13 cellular contexts compared by ENCODE assay signal in genomic region chr13:109160887-109161669, GRCh38.
DNase-seq lines count a peak whose midpoint lies in the region; ATAC-seq, FAIRE-seq and TF ChIP-seq lines count a peak whose summit lies in the region.
"Had no signal": no experiment of that assay in that cellular context is flagged by ENCODE, and none has a peak within 500 bp of the region (broad histone marks: within the 10 kb centered on the region; RNA-seq: fewer than 3 reads in every experiment).

No MANE protein-coding gene starts in this region.

- no peak for TF ChIP-seq CTCF in GM06990 (IDR thresholded peaks at IDR 0.05; ENCODE audit: insufficient read depth, low read length, poor library complexity, severe bottlenecking)
- no peak for TF ChIP-seq CTCF in GM20000 (IDR thresholded peaks at IDR 0.05; ENCODE audit: extremely low read depth, missing control alignments)
- no peak for TF ChIP-seq CTCF in bronchial epithelial cell (IDR thresholded peaks at IDR 0.05; ENCODE audit: insufficient read depth, low read length, severe bottlenecking)

- H3K36me3 ChIP-seq in GM06990 (ENCODE audit: control insufficient read depth, insufficient read depth, low read length): no peaks in the 10 kb centered on the region
- no peaks in the 10 kb centered on the region for H3K36me3 ChIP-seq in bronchial epithelial cell (ENCODE audit: control insufficient read depth, insufficient read depth, low read length)

- DNase-seq in GM06990 (ENCODE audit: extremely low read depth, insufficient read length) (peak; percentile 32), GM20000 (ENCODE audit: low spot score) (peak; percentile 25), bronchial epithelial cell (ENCODE audit: low read depth) (peak; percentile 84), NCI-H2029 (lab: John Stamatoyannopoulos, UW) (no peak), NCI-H1105 treated with DMSO at 0.1 percent for 48 hours (lab: John Stamatoyannopoulos, UW) (no peak), activated T-cell treated with anti-CD3 and anti-CD28 coated beads for 4 hours (no peak)
- DNase-seq in activated effector memory CD4-positive, alpha-beta T cell treated with Interleukin-2 at 50 U/mL for 16 hours: no peak
- DNase-seq: activated T-cell treated with anti-CD3 and anti-CD28 coated beads, Interleukin-2, amount 50 U/mL, for 48 hours; central memory CD4-positive, alpha-beta T cell; NCI-H526; small intestine; T1000 had no signal

- no peaks in the 10 kb centered on the region; the same call in 1 of the 2 replicates for H3K27me3 ChIP-seq in GM06990 (replicated peaks; ENCODE audit: control insufficient read depth, insufficient read depth, low read length)
- H3K27me3 ChIP-seq in bronchial epithelial cell (ENCODE audit: control insufficient read depth, insufficient read depth, low read length): no peaks in the 10 kb centered on the region

- no peak for FAIRE-seq in bronchial epithelial cell (lab: Jason Lieb, UNC)
- FAIRE-seq: small intestine had no signal

- no peak overlapping the region for H3K4me3 ChIP-seq in GM06990 (replicated peaks; ENCODE audit: low read depth, low read length)
- H3K4me3 ChIP-seq in bronchial epithelial cell (ENCODE audit: low read depth, low read length): no peak overlapping the region

- peak; percentile 32 for ATAC-seq in HG03095 (IDR thresholded peaks at IDR 0.05; ENCODE audit: unreplicated experiment)

Comparison
In these comparisons a context has a peak if more than half of its experiments do, and no peak if none do; other contexts are left out.
1. DNase-seq: peak in GM06990 (single experiment), GM20000 (single experiment) and bronchial epithelial cell (single experiment); none in NCI-H2029 (single experiment), NCI-H1105 treated with DMSO at 0.1 percent for 48 hours (single experiment), activated T-cell treated with anti-CD3 and anti-CD28 coated beads for 4 hours (single experiment) and activated effector memory CD4-positive, alpha-beta T cell treated with Interleukin-2 at 50 U/mL for 16 hours (single experiment).